Comparison of ENCODE assay signal across 2 cellular contexts in genomic region chr2:32249731-32250236, GRCh38.
TF ChIP-seq lines count a peak whose summit lies in the region.

No MANE protein-coding gene starts in this region.

TF ChIP-seq in IMR-90, 13 proteins besides CTCF, POLR2A, EP300 and RAD21:
- TF ChIP-seq ELK1 (IDR thresholded peaks at IDR 0.05; ENCODE audit: borderline replicate concordance, low read depth, low read length) (no peak), NFE2L2 (IDR thresholded peaks at IDR 0.05; ENCODE audit: low read depth, low read length) (no peak), CHD1 (IDR thresholded peaks at IDR 0.05; ENCODE audit: low read depth, low read length) (no peak), MAFK (IDR thresholded peaks at IDR 0.05; ENCODE audit: low read depth, low read length) (no peak), RCOR1 (IDR thresholded peaks at IDR 0.05; ENCODE audit: insufficient replicate concordance, low read length) (no peak), MAZ (IDR thresholded peaks at IDR 0.05; ENCODE audit: borderline replicate concordance, low read depth, low read length) (no peak), BHLHE40 (IDR thresholded peaks at IDR 0.05; ENCODE audit: low read depth, low read length) (no peak), SMC3 (IDR thresholded peaks at IDR 0.05; ENCODE audit: low read depth, low read length) (no peak), MXI1 (IDR thresholded peaks at IDR 0.05; ENCODE audit: borderline replicate concordance, low read depth, low read length) (no peak), CEBPB (IDR thresholded peaks at IDR 0.05; ENCODE audit: low read depth, low read length) (no peak), FOS (IDR thresholded peaks at IDR 0.05; ENCODE audit: low read depth, low read length) (no peak), RFX5 (IDR thresholded peaks at IDR 0.05; ENCODE audit: low read depth, low read length) (no peak), USF2 (IDR thresholded peaks at IDR 0.05; ENCODE audit: low read depth, low read length) (no peak)

TF ChIP-seq in endothelial cell of umbilical vein, 7 proteins besides CTCF, POLR2A, EP300 and RAD21:
- TF ChIP-seq MYC (IDR thresholded peaks at IDR 0.05; ENCODE audit: low read depth, low read length), result no peak
- no peak for TF ChIP-seq JUN (IDR thresholded peaks at IDR 0.05; ENCODE audit: borderline replicate concordance, insufficient read depth, insufficient read length, low read depth)
- no peak for TF ChIP-seq FOS (IDR thresholded peaks at IDR 0.05; ENCODE audit: borderline replicate concordance, insufficient read depth, low read length)
- no peak for TF ChIP-seq EZH2 (IDR thresholded peaks at IDR 0.05; ENCODE audit: borderline replicate concordance, low read depth, low read length, severe bottlenecking)
